20 cellular contexts compared by ENCODE assay signal in genomic region chr6:83185096-83185495, GRCh38.
"Had no signal": no experiment of that assay in that cellular context is flagged by ENCODE, and none has a peak within 500 bp of the region (broad histone marks: within the 10 kb centered on the region; RNA-seq: fewer than 3 reads in every experiment).

No MANE protein-coding gene starts in this region.

- H3K4me1 ChIP-seq: esophagus muscularis mucosa, parathyroid adenoma, suprapubic skin, transverse colon had no signal

- H3K27me3 ChIP-seq: body of pancreas, esophagus muscularis mucosa, neutrophil, suprapubic skin, transverse colon, vagina had no signal

- DNase-seq: activated CD4-positive, alpha-beta memory T cell treated with anti-CD3 and anti-CD28 coated beads for 36 hours; activated CD4-positive, alpha-beta T cell treated with anti-CD3 and anti-CD28 coated beads for 36 hours; activated naive CD4-positive, alpha-beta T cell; activated naive CD8-positive, alpha-beta T cell treated with anti-CD3 and anti-CD28 coated beads, Interleukin-2, amount 10 ng/mL, durations not matched to agents 7 days and 5 days; amygdala; body of pancreas; central memory CD4-positive, alpha-beta T cell; immature natural killer cell; mesendoderm; stimulated activated CD8-positive, alpha-beta memory T cell treated with anti-CD3 and anti-CD28 coated beads, Interleukin-4, amount 100 ng/mL, for 48 hours; stimulated activated naive CD8-positive, alpha-beta T cell treated with anti-CD3 and anti-CD28 coated beads, Interleukin-15, Interleukin-2, amounts not matched to agents 100 U/mL and 50 U/mL, for 24 hours; transverse colon had no signal

- H3K27me3 Mint-ChIP-seq: activated CD4-positive, alpha-beta memory T cell treated with anti-CD3 and anti-CD28 coated beads for 36 hours; activated CD4-positive, alpha-beta T cell treated with anti-CD3 and anti-CD28 coated beads for 36 hours; activated naive CD8-positive, alpha-beta T cell treated with anti-CD3 and anti-CD28 coated beads, Interleukin-2, amount 10 ng/mL, durations not matched to agents 7 days and 5 days; activated T-helper 17 cell treated with anti-CD3 and anti-CD28 coated beads, Interleukin-2, amount 50 U/mL, for 72 hours; natural killer cell treated with Interleukin-12 subunit alpha and Interleukin-12 subunit beta and Interleukin-15 and Interleukin-18, amount 100 ng/mL, for 72 hours had no signal

- H3K4me3 Mint-ChIP-seq: activated CD4-positive, alpha-beta memory T cell treated with anti-CD3 and anti-CD28 coated beads for 36 hours; activated CD4-positive, alpha-beta T cell treated with anti-CD3 and anti-CD28 coated beads for 36 hours; activated naive CD8-positive, alpha-beta T cell treated with anti-CD3 and anti-CD28 coated beads, Interleukin-2, amount 10 ng/mL, durations not matched to agents 7 days and 5 days; activated T-helper 17 cell treated with anti-CD3 and anti-CD28 coated beads, Interleukin-2, amount 50 U/mL, for 72 hours; immature natural killer cell; natural killer cell treated with Interleukin-12 subunit alpha and Interleukin-12 subunit beta and Interleukin-15 and Interleukin-18, amount 100 ng/mL, for 72 hours had no signal

- H3K9me3 ChIP-seq: body of pancreas, esophagus muscularis mucosa, neutrophil, suprapubic skin, transverse colon, vagina had no signal

- ATAC-seq: activated CD4-positive, alpha-beta T cell treated with anti-CD3 and anti-CD28 coated beads for 36 hours; activated T-helper 17 cell treated with anti-CD3 and anti-CD28 coated beads, Interleukin-2, amount 50 U/mL, for 72 hours; body of pancreas; natural killer cell treated with Interleukin-12 subunit alpha and Interleukin-12 subunit beta and Interleukin-15 and Interleukin-18, amount 100 ng/mL, for 72 hours; stimulated activated naive CD8-positive, alpha-beta T cell treated with anti-CD3 and anti-CD28 coated beads, Interleukin-15, Interleukin-2, amounts not matched to agents 100 U/mL and 50 U/mL, for 24 hours had no signal

- H2AFZ ChIP-seq: parathyroid adenoma had no signal

- H3K4me3 ChIP-seq: body of pancreas, coronary artery, esophagus muscularis mucosa, suprapubic skin, transverse colon, vagina had no signal

- H3K9ac ChIP-seq: parathyroid adenoma had no signal

- H3K79me2 ChIP-seq: parathyroid adenoma had no signal

- H3K27ac Mint-ChIP-seq: activated CD4-positive, alpha-beta memory T cell treated with anti-CD3 and anti-CD28 coated beads for 36 hours; activated CD4-positive, alpha-beta T cell treated with anti-CD3 and anti-CD28 coated beads for 36 hours; activated naive CD8-positive, alpha-beta T cell treated with anti-CD3 and anti-CD28 coated beads, Interleukin-2, amount 10 ng/mL, durations not matched to agents 7 days and 5 days; activated T-helper 17 cell treated with anti-CD3 and anti-CD28 coated beads, Interleukin-2, amount 50 U/mL, for 72 hours; natural killer cell treated with Interleukin-12 subunit alpha and Interleukin-12 subunit beta and Interleukin-15 and Interleukin-18, amount 100 ng/mL, for 72 hours had no signal

- H3K27ac ChIP-seq: body of pancreas, coronary artery, esophagus muscularis mucosa, neutrophil, parathyroid adenoma, suprapubic skin, transverse colon, vagina had no signal

- H3K9me3 Mint-ChIP-seq: activated CD4-positive, alpha-beta memory T cell treated with anti-CD3 and anti-CD28 coated beads for 36 hours; activated naive CD8-positive, alpha-beta T cell treated with anti-CD3 and anti-CD28 coated beads, Interleukin-2, amount 10 ng/mL, durations not matched to agents 7 days and 5 days; activated T-helper 17 cell treated with anti-CD3 and anti-CD28 coated beads, Interleukin-2, amount 50 U/mL, for 72 hours; immature natural killer cell; natural killer cell treated with Interleukin-12 subunit alpha and Interleukin-12 subunit beta and Interleukin-15 and Interleukin-18, amount 100 ng/mL, for 72 hours had no signal
